In the genomic region with DNA sequence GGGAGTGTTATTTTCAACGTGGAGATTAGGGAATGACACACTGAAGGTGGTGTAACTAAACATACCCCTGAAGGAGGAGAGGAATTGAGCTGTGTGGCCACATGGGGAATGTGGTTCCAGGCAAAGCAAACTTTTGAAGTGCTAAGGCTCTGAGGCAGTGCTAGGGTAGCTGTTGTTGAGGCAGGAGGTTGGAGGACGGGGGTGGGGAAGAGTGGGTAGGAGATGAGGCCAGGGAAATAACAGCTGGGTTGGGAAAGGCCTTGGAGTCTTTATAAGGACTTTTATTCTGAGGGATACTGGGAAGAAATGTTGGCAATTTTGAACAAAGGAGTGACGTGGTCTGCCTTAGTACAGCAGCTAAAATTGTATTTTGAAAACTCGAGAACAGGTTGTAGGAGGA, we compare ENCODE assay signal across 15 cellular contexts. TPM values are rescaled to one million over a fixed set of nuclear protein-coding genes. Genes with fewer than 3 reads are reported as not detected.
DNase-seq lines count a peak whose midpoint lies in the region; ATAC-seq and TF ChIP-seq lines count a peak whose summit lies in the region.
"Had no signal": no experiment of that assay in that cellular context is flagged by ENCODE, and none has a peak within 500 bp of the region (broad histone marks: within the 10 kb centered on the region; RNA-seq: fewer than 3 reads in every experiment).

No MANE protein-coding gene starts in this region.

- TF ChIP-seq EP300 in esophagus muscularis mucosa (IDR thresholded peaks at IDR 0.05), result no peak

- intact Hi-C loops in activated CD8-positive, alpha-beta T cell treated with anti-CD3 and anti-CD28 coated beads for 36 hours (cut with micrococcal nuclease), result no loop called here
- intact Hi-C loops in left cardiac atrium (cut with DNase I), result no loop called here
- intact Hi-C loops in psoas muscle (cut with DNase I), result no loop called here
- intact Hi-C loops in esophagus muscularis mucosa (cut with DNase I), result no loop called here

- H3K9me3 Mint-ChIP-seq in activated CD8-positive, alpha-beta T cell treated with anti-CD3 and anti-CD28 coated beads for 36 hours, result no peaks in the 10 kb centered on the region
- H3K9me3 Mint-ChIP-seq in activated CD8-positive, alpha-beta T cell treated with anti-CD3 and anti-CD28 coated beads, Interleukin-2, amount 10 ng/mL, durations not matched to agents 7 days and 5 days (ENCODE audit: insufficient read depth), result no peaks in the 10 kb centered on the region
- H3K9me3 Mint-ChIP-seq: activated CD4-positive, alpha-beta memory T cell treated with anti-CD3 and anti-CD28 coated beads for 36 hours; CD14-positive monocyte had no signal

- H3K4me1 Mint-ChIP-seq in activated CD8-positive, alpha-beta T cell treated with anti-CD3 and anti-CD28 coated beads for 36 hours (ENCODE audit: low read depth), result peaks cover 55% of the 10 kb centered on the region
- peaks cover 17% of the 10 kb centered on the region for H3K4me1 Mint-ChIP-seq in activated CD8-positive, alpha-beta T cell treated with anti-CD3 and anti-CD28 coated beads, Interleukin-2, amount 10 ng/mL, durations not matched to agents 7 days and 5 days (ENCODE audit: low read depth)
- H3K4me1 Mint-ChIP-seq in T-helper 17 cell, result peaks cover 36% of the 10 kb centered on the region

- H3K27me3 ChIP-seq in psoas muscle (ENCODE audit: insufficient read depth in 3 of 3, low read length in 2 of 3) (no peaks in the 10 kb centered on the region), esophagus muscularis mucosa (no peaks in the 10 kb centered on the region)
- H3K27me3 ChIP-seq: body of pancreas, spleen had no signal

- H3K27me3 Mint-ChIP-seq in activated CD8-positive, alpha-beta T cell treated with anti-CD3 and anti-CD28 coated beads for 36 hours, result no peaks in the 10 kb centered on the region
- no peaks in the 10 kb centered on the region for H3K27me3 Mint-ChIP-seq in activated CD8-positive, alpha-beta T cell treated with anti-CD3 and anti-CD28 coated beads, Interleukin-2, amount 10 ng/mL, durations not matched to agents 7 days and 5 days (ENCODE audit: low read depth)
- no peaks in the 10 kb centered on the region for H3K27me3 Mint-ChIP-seq in T-helper 17 cell
- H3K27me3 Mint-ChIP-seq: activated CD4-positive, alpha-beta memory T cell treated with anti-CD3 and anti-CD28 coated beads for 36 hours had no signal

- H3K4me3 Mint-ChIP-seq in activated CD8-positive, alpha-beta T cell treated with anti-CD3 and anti-CD28 coated beads for 36 hours, result no peak overlapping the region
- H3K4me3 Mint-ChIP-seq in activated CD8-positive, alpha-beta T cell treated with anti-CD3 and anti-CD28 coated beads, Interleukin-2, amount 10 ng/mL, durations not matched to agents 7 days and 5 days, result no peak overlapping the region
- H3K4me3 Mint-ChIP-seq in T-helper 17 cell, result peak overlapping the region; percentile 25
- H3K4me3 Mint-ChIP-seq: activated CD4-positive, alpha-beta memory T cell treated with anti-CD3 and anti-CD28 coated beads for 36 hours; CD14-positive monocyte had no signal

- H3K36me3 Mint-ChIP-seq in activated CD8-positive, alpha-beta T cell treated with anti-CD3 and anti-CD28 coated beads for 36 hours (ENCODE audit: low read depth), result peaks cover 42% of the 10 kb centered on the region
- peaks cover 41% of the 10 kb centered on the region for H3K36me3 Mint-ChIP-seq in activated CD8-positive, alpha-beta T cell treated with anti-CD3 and anti-CD28 coated beads, Interleukin-2, amount 10 ng/mL, durations not matched to agents 7 days and 5 days (ENCODE audit: low read depth)
- H3K36me3 Mint-ChIP-seq in T-helper 17 cell (ENCODE audit: low read depth), result peaks cover 18% of the 10 kb centered on the region

- H3K27ac ChIP-seq in psoas muscle (peak overlapping the region; percentile 39), esophagus muscularis mucosa (replicated peaks in 1 of 4) (no peak overlapping the region)
- H3K27ac ChIP-seq: body of pancreas, spleen had no signal

- H3K9me3 ChIP-seq in T-helper 17 cell (ENCODE audit: control insufficient read depth, low read length, poor library complexity, severe bottlenecking) (no peaks in the 10 kb centered on the region), psoas muscle (no peaks in the 10 kb centered on the region), esophagus muscularis mucosa (no peaks in the 10 kb centered on the region)
- H3K9me3 ChIP-seq: body of pancreas, spleen had no signal

- H3K27ac Mint-ChIP-seq in activated CD8-positive, alpha-beta T cell treated with anti-CD3 and anti-CD28 coated beads for 36 hours, result peak overlapping the region; percentile 57
- no peak overlapping the region for H3K27ac Mint-ChIP-seq in activated CD8-positive, alpha-beta T cell treated with anti-CD3 and anti-CD28 coated beads, Interleukin-2, amount 10 ng/mL, durations not matched to agents 7 days and 5 days
- H3K27ac Mint-ChIP-seq in T-helper 17 cell, result peak overlapping the region; percentile 69
- H3K27ac Mint-ChIP-seq: activated CD4-positive, alpha-beta memory T cell treated with anti-CD3 and anti-CD28 coated beads for 36 hours had no signal

- H3K36me3 ChIP-seq in psoas muscle (ENCODE audit: insufficient read depth in 1 of 2, low read depth in 1 of 2) (peaks cover 0 to 71% of the 10 kb centered on the region in 2 donors), esophagus muscularis mucosa (peaks cover 6 to 69% (median 54%) of the 10 kb centered on the region in 4 donors)

- TF ChIP-seq POLR2A in esophagus muscularis mucosa (IDR thresholded peaks at IDR 0.05; ENCODE audit: low read depth), result no peak

- CTCF ChIA-PET in activated CD8-positive, alpha-beta T cell treated with anti-CD3 and anti-CD28 coated beads for 36 hours (lab: Charles Lee), result interaction anchor here (0.8 to 2.3 kb wide), 5 partner anchors 8 to 175 kb away, joined by 3 to 17 read pairs (median 3); no protein-coding TSS in a partner anchor
- CTCF ChIA-PET in activated CD8-positive, alpha-beta T cell treated with anti-CD3 and anti-CD28 coated beads, Interleukin-2, amount 10 ng/mL, durations not matched to agents 7 days and 5 days (lab: Charles Lee), result interaction anchor here (0.8 to 1.0 kb wide), 2 partner anchors 11 to 174 kb away, joined by 3 to 4 read pairs; no protein-coding TSS in a partner anchor

- no peak for ATAC-seq in activated CD8-positive, alpha-beta T cell treated with anti-CD3 and anti-CD28 coated beads for 36 hours
- ATAC-seq in activated CD8-positive, alpha-beta T cell treated with anti-CD3 and anti-CD28 coated beads, Interleukin-2, amount 10 ng/mL, durations not matched to agents 7 days and 5 days, result no peak
- ATAC-seq in T-helper 17 cell (no peak), left cardiac atrium (peak; percentile 50 to 55), psoas muscle (no peak), SK-N-SH treated with all-trans-retinoic acid at 6 μM for 48 hours (no peak)
- ATAC-seq: body of pancreas had no signal

- H3K4me1 ChIP-seq in psoas muscle (peaks cover 74% of the 10 kb centered on the region), esophagus muscularis mucosa (peaks cover 13 to 25% (median 21%) of the 10 kb centered on the region in 4 donors)

- POLR2A ChIA-PET in activated CD8-positive, alpha-beta T cell treated with anti-CD3 and anti-CD28 coated beads for 36 hours (lab: Charles Lee), result interaction anchor here (0.7 to 1.0 kb wide), 2 partner anchors 13 to 31 kb away, joined by 3 to 5 read pairs; partner anchors contain the start of genes RPRD1B and TTI1
- POLR2A ChIA-PET in activated CD8-positive, alpha-beta T cell treated with anti-CD3 and anti-CD28 coated beads, Interleukin-2, amount 10 ng/mL, durations not matched to agents 7 days and 5 days (lab: Charles Lee), result interaction anchor here (1.4 kb wide), 1 partner anchor 13 kb away, joined by 5 read pairs; the partner anchor contains the start of genes RPRD1B and TTI1

- no peak for DNase-seq in activated CD8-positive, alpha-beta T cell treated with anti-CD3 and anti-CD28 coated beads for 36 hours
- DNase-seq in activated CD8-positive, alpha-beta T cell treated with anti-CD3 and anti-CD28 coated beads, Interleukin-2, amount 10 ng/mL, durations not matched to agents 7 days and 5 days, result no peak
- DNase-seq in T-helper 17 cell, result no peak
- peak; percentile 23 for DNase-seq in left cardiac atrium
- DNase-seq in psoas muscle, result peak in 1 of 2 donors; percentile 20
- no peak for DNase-seq in esophagus muscularis mucosa (ENCODE audit: extremely low spot score)
- no peak for DNase-seq in AML-193 (lab: John Stamatoyannopoulos, UW)
- DNase-seq: activated CD4-positive, alpha-beta memory T cell treated with anti-CD3 and anti-CD28 coated beads for 36 hours; activated effector memory CD4-positive, alpha-beta T cell treated with anti-CD3 and anti-CD28 coated beads, Interleukin-2, amount 50 U/mL, for 16 hours; body of pancreas; EL; spleen; T1000 had no signal

- H3K4me3 ChIP-seq in psoas muscle, result no peak overlapping the region
- H3K4me3 ChIP-seq in esophagus muscularis mucosa, result no peak overlapping the region
- H3K4me3 ChIP-seq: body of pancreas, spleen had no signal

- WGBS in psoas muscle, 3 donors, result 29 to 54% (median 43%) methylated on average over 4 of the region's 4 CpGs
- WGBS in esophagus muscularis mucosa, result 65% methylated on average over 4 of the region's 4 CpGs

- TF ChIP-seq CTCF in activated CD8-positive, alpha-beta T cell treated with anti-CD3 and anti-CD28 coated beads for 36 hours (IDR thresholded peaks at IDR 0.05), result no peak
- TF ChIP-seq CTCF in psoas muscle (IDR thresholded peaks at IDR 0.05), result no peak
- TF ChIP-seq CTCF in esophagus muscularis mucosa (IDR thresholded peaks at IDR 0.05), result no peak

TF ChIP-seq in SK-N-SH treated with all-trans-retinoic acid at 6 μM for 48 hours, 23 proteins besides CTCF, POLR2A, EP300 and RAD21 (continues in another document):
- no peak for TF ChIP-seq ZNF8 (CRISPR knock-in tag; IDR thresholded peaks at IDR 0.05)
- TF ChIP-seq ZFP30 (CRISPR knock-in tag; IDR thresholded peaks at IDR 0.05), result no peak
- no peak for TF ChIP-seq SNAI2 (CRISPR knock-in tag; IDR thresholded peaks at IDR 0.05)
- TF ChIP-seq OSR1 (CRISPR knock-in tag; IDR thresholded peaks at IDR 0.05), result no peak
- no peak for TF ChIP-seq BACH2 (CRISPR knock-in tag; IDR thresholded peaks at IDR 0.05; ENCODE audit: borderline replicate concordance)

RNA-seq across cellular contexts. Expression of gene RPRD1B, which starts 13.0 kb away (rescaled TPM):
- 10 to 100 TPM; 29.1 to 29.3 TPM for total RNA-seq in activated CD8-positive, alpha-beta T cell treated with anti-CD3 and anti-CD28 coated beads for 36 hours
- total RNA-seq in activated CD8-positive, alpha-beta T cell treated with anti-CD3 and anti-CD28 coated beads, Interleukin-2, amount 10 ng/mL, durations not matched to agents 7 days and 5 days, result 10 to 100 TPM; 32.4 to 34.3 TPM
- total RNA-seq in T-helper 17 cell (10 to 100 TPM; 47.7 to 51.2 TPM), left cardiac atrium (10 to 100 TPM; 78.6 to 86.4 TPM), psoas muscle (10 to 100 TPM; 32.7 to 55.7 (median 44.4) TPM), esophagus muscularis mucosa (10 to 100 TPM; 26.7 to 39.5 (median 33.8) TPM)
- 10 to 100 TPM; 14.0 to 29.9 (median 29.4) TPM for polyA plus RNA-seq in psoas muscle

RNA-seq across cellular contexts. Expression of gene TTI1, which starts 13.3 kb away (rescaled TPM):
- 10 to 100 TPM; 34.1 to 39.7 TPM for total RNA-seq in activated CD8-positive, alpha-beta T cell treated with anti-CD3 and anti-CD28 coated beads for 36 hours
- total RNA-seq in activated CD8-positive, alpha-beta T cell treated with anti-CD3 and anti-CD28 coated beads, Interleukin-2, amount 10 ng/mL, durations not matched to agents 7 days and 5 days, result 10 to 100 TPM; 29.3 to 32.2 TPM
- total RNA-seq in T-helper 17 cell, result 10 to 100 TPM; 15.5 to 16.0 TPM
- total RNA-seq in left cardiac atrium, result 10 to 100 TPM; 11.6 to 11.9 TPM
- total RNA-seq in psoas muscle, result 10 to 100 TPM; 11.9 to 24.0 (median 14.8) TPM
- polyA plus RNA-seq in psoas muscle, result 10 to 100 TPM; 11.4 to 29.7 (median 19.5) TPM
- total RNA-seq in esophagus muscularis mucosa, result 10 to 100 TPM; 11.3 to 14.3 (median 12.4) TPM

Comparison
In these comparisons a context has a peak if more than half of its experiments do, and no peak if none do; other contexts are left out.
1. ATAC-seq: peak in left cardiac atrium (2 of 2); none in activated CD8-positive, alpha-beta T cell treated with anti-CD3 and anti-CD28 coated beads for 36 hours (single experiment), activated CD8-positive, alpha-beta T cell treated with anti-CD3 and anti-CD28 coated beads, Interleukin-2, amount 10 ng/mL, durations not matched to agents 7 days and 5 days (single experiment), T-helper 17 cell (single experiment), psoas muscle (0 of 4) and SK-N-SH treated with all-trans-retinoic acid at 6 μM for 48 hours (single experiment).